Comparison of ENCODE assay signal across 16 cellular contexts in genomic region chr17:223723-224471, GRCh38.
"Had no signal": no experiment of that assay in that cellular context is flagged by ENCODE, and none has a peak within 500 bp of the region (broad histone marks: within the 10 kb centered on the region; RNA-seq: fewer than 3 reads in every experiment).

No MANE protein-coding gene starts in this region.

- H3K4me3 ChIP-seq: dorsolateral prefrontal cortex, gastrocnemius medialis, heart right ventricle, left lung, psoas muscle, stomach, thoracic aorta had no signal

- H3K27ac ChIP-seq: gastrocnemius medialis, heart right ventricle, left lung, psoas muscle, stomach, thoracic aorta had no signal

- H3K9me3 ChIP-seq: gastrocnemius medialis, heart right ventricle, left lung, psoas muscle, stomach, thoracic aorta had no signal

- ATAC-seq: gastrocnemius medialis; left lung; natural killer cell treated with Interleukin-12 subunit alpha and Interleukin-12 subunit beta and Interleukin-15 and Interleukin-18, amount 100 ng/mL, for 72 hours; psoas muscle had no signal

- H3K4me1 ChIP-seq: gastrocnemius medialis, left lung, psoas muscle, stomach had no signal

- H3K4me1 Mint-ChIP-seq: endodermal cell had no signal

- DNase-seq: activated CD4-positive, alpha-beta T cell treated with anti-CD3 and anti-CD28 coated beads, Interleukin-2, amount 50 U/mL, for 1 hour; activated CD8-positive, alpha-beta memory T cell treated with anti-CD3 and anti-CD28 coated beads for 24 hours; endodermal cell; erythroblast; gastrocnemius medialis; heart right ventricle; mesenchymal stem cell; stimulated activated CD4-positive, alpha-beta T cell treated with anti-CD3 and anti-CD28 coated beads, Interleukin-12 subunit alpha, Interleukin-12 subunit beta, amount 100 ng/mL, for 4 hours; stimulated activated CD4-positive, alpha-beta T cell treated with anti-CD3 and anti-CD28 coated beads, Interleukin-2, amount 100 ng/mL, for 24 hours; stomach had no signal

- H3K4me3 Mint-ChIP-seq: activated T-helper 1 cell treated with anti-CD3 and anti-CD28 coated beads, Interleukin-12 subunit alpha, Interleukin-12 subunit beta, Interleukin-2, Interleukin-4 antibody, amounts not matched to agents 30 ng/mL and 10 ng/mL and 1 ng/mL, durations not matched to agents 14 hours and 24 hours and 36 hours; endodermal cell; natural killer cell treated with Interleukin-12 subunit alpha and Interleukin-12 subunit beta and Interleukin-15 and Interleukin-18, amount 100 ng/mL, for 72 hours had no signal

- H3K36me3 Mint-ChIP-seq: natural killer cell treated with Interleukin-12 subunit alpha and Interleukin-12 subunit beta and Interleukin-15 and Interleukin-18, amount 100 ng/mL, for 72 hours had no signal

- H3K9me3 Mint-ChIP-seq: activated T-helper 1 cell treated with anti-CD3 and anti-CD28 coated beads, Interleukin-12 subunit alpha, Interleukin-12 subunit beta, Interleukin-2, Interleukin-4 antibody, amounts not matched to agents 30 ng/mL and 10 ng/mL and 1 ng/mL, durations not matched to agents 14 hours and 24 hours and 36 hours; endodermal cell; natural killer cell treated with Interleukin-12 subunit alpha and Interleukin-12 subunit beta and Interleukin-15 and Interleukin-18, amount 100 ng/mL, for 72 hours had no signal

- H3K27ac Mint-ChIP-seq: activated T-helper 1 cell treated with anti-CD3 and anti-CD28 coated beads, Interleukin-12 subunit alpha, Interleukin-12 subunit beta, Interleukin-2, Interleukin-4 antibody, amounts not matched to agents 30 ng/mL and 10 ng/mL and 1 ng/mL, durations not matched to agents 14 hours and 24 hours and 36 hours; endodermal cell; natural killer cell treated with Interleukin-12 subunit alpha and Interleukin-12 subunit beta and Interleukin-15 and Interleukin-18, amount 100 ng/mL, for 72 hours had no signal

- H3K36me3 ChIP-seq: gastrocnemius medialis, heart right ventricle, left lung, thoracic aorta had no signal

- H3K27me3 ChIP-seq: gastrocnemius medialis, heart right ventricle, left lung, stomach had no signal

- H3K27me3 Mint-ChIP-seq: natural killer cell treated with Interleukin-12 subunit alpha and Interleukin-12 subunit beta and Interleukin-15 and Interleukin-18, amount 100 ng/mL, for 72 hours had no signal
